Comparison of ENCODE assay signal across 30 cellular contexts in the genomic region with DNA sequence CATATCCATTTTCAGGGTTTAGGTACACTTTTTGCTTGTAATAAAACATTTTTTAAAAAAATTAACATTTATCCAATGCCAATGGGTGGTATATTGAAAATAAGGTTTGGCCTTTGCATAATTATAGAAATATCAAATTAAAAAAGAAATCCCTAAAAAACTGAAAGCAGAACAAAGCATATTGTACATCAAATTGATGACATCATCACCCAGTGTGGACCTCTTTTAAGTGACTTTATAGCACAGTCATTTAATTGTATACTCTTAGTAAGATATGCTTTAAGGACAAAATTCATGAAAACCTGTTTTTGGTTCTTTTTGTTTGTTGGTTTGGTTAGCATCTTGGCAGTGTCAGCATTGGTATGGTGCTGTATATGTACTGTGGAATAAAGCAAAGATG.
"Had no signal": no experiment of that assay in that cellular context is flagged by ENCODE, and none has a peak within 500 bp of the region (broad histone marks: within the 10 kb centered on the region; RNA-seq: fewer than 3 reads in every experiment).

No MANE protein-coding gene starts in this region.

- H3K27me3 ChIP-seq: colonic mucosa had no signal

- H3K4me1 ChIP-seq: colonic mucosa had no signal

- FAIRE-seq: astrocyte, frontal cortex had no signal

- ATAC-seq: activated CD4-positive, CD25-positive, alpha-beta regulatory T cell treated with anti-CD3 and anti-CD28 coated beads, Interleukin-2, amount 50 U/mL, for 24 hours; activated CD8-positive, alpha-beta T cell treated with anti-CD3 and anti-CD28 coated beads for 36 hours; activated T-cell treated with anti-CD3 and anti-CD28 coated beads, Interleukin-2, amount 50 U/mL, for 4 hours; activated T-helper 17 cell treated with anti-CD3 and anti-CD28 coated beads, Interleukin-2, amount 50 U/mL, for 72 hours; esophagus mucosa; T-helper 17 cell had no signal

- H3K4me3 Mint-ChIP-seq: activated B cell treated with CpG ODN at 0.5 μM for 24 hours; activated T-cell treated with anti-CD3 and anti-CD28 coated beads, Interleukin-2, amount 50 U/mL, for 4 hours; endodermal cell; T-helper 17 cell; T-helper 2 cell treated with Interferon-gamma antibody and Interleukin-4, amounts not matched to agents 5 μg/mL and 100 μg/mL, for 36 hours had no signal

- H3K36me3 ChIP-seq: colonic mucosa had no signal

- H3K9me3 Mint-ChIP-seq: activated B cell treated with CpG ODN at 0.5 μM for 24 hours; activated CD8-positive, alpha-beta T cell treated with anti-CD3 and anti-CD28 coated beads for 36 hours; activated T-cell treated with anti-CD3 and anti-CD28 coated beads, Interleukin-2, amount 50 U/mL, for 4 hours; activated T-helper 17 cell treated with anti-CD3 and anti-CD28 coated beads, Interleukin-2, amount 50 U/mL, for 72 hours had no signal

- H3K4me3 ChIP-seq: colonic mucosa had no signal

- H3K9me3 ChIP-seq: colonic mucosa had no signal

- DNase-seq: activated B cell treated with CpG ODN at 0.5 μM for 24 hours; activated CD4-positive, alpha-beta T cell treated with anti-CD3 and anti-CD28 coated beads for 48 hours; activated CD4-positive, alpha-beta T cell treated with anti-CD3 and anti-CD28 coated beads, Interleukin-2, amount 50 U/mL, for 1 hour; activated CD4-positive, alpha-beta T cell treated with anti-CD3 and anti-CD28 coated beads, Interleukin-2, amount 50 U/mL, for 48 hours; activated CD8-positive, alpha-beta memory T cell treated with anti-CD3 and anti-CD28 coated beads for 24 hours; activated CD8-positive, alpha-beta T cell treated with anti-CD3 and anti-CD28 coated beads for 36 hours; activated effector memory CD4-positive, alpha-beta T cell treated with Interleukin-2 at 50 U/mL for 16 hours; activated gamma-delta T cell treated with Interleukin-2 at 50 U/mL for 16 hours; activated naive CD4-positive, alpha-beta T cell treated with anti-CD3 and anti-CD28 coated beads, Interleukin-2, amount 50 U/mL, for 16 hours; activated naive CD4-positive, alpha-beta T cell treated with Interleukin-2 at 50 U/mL for 16 hours; activated T-cell treated with anti-CD3 and anti-CD28 coated beads, Interleukin-2, amount 50 U/mL, for 4 hours; amniotic stem cell; anterior cingulate cortex; caudate nucleus; cerebellar nuclear complex; colonic mucosa; dorsolateral prefrontal cortex; effector memory CD4-positive, alpha-beta T cell; endodermal cell; foreskin fibroblast; head of caudate nucleus; T-helper 17 cell; T1000; WERI-Rb-1 had no signal

- H3K27ac Mint-ChIP-seq: activated B cell treated with CpG ODN at 0.5 μM for 24 hours; activated CD8-positive, alpha-beta T cell treated with anti-CD3 and anti-CD28 coated beads for 36 hours; endodermal cell; T-helper 2 cell treated with Interferon-gamma antibody and Interleukin-4, amounts not matched to agents 5 μg/mL and 100 μg/mL, for 36 hours had no signal

- H3K27ac ChIP-seq: colonic mucosa, WERI-Rb-1 had no signal
